ENCODE assay signal across 19 cellular contexts in genomic region chr2:64602436-64602835, GRCh38. TPM values are rescaled to one million over a fixed set of nuclear protein-coding genes. Genes with fewer than 3 reads are reported as not detected.
A peak's percentile ranks its signal among the peaks of the same experiment; 100 is the strongest.
DNase-seq lines count a peak whose midpoint lies in the region; ATAC-seq, FAIRE-seq and TF ChIP-seq lines count a peak whose summit lies in the region.
"Had no signal": no experiment of that assay in that cellular context is flagged by ENCODE, and none has a peak within 500 bp of the region (broad histone marks: within the 10 kb centered on the region; RNA-seq: fewer than 3 reads in every experiment).

No MANE protein-coding gene starts in this region.

- CTCF ChIA-PET in HepG2 (lab: Yijun Ruan, JAX; ENCODE audit: low intra/inter-chr PET ratio, low total read pairs), result no interaction called here

- H3K9me3 Mint-ChIP-seq in osteocyte (ENCODE audit: unreplicated experiment), result peaks cover 12% of the 10 kb centered on the region
- H3K9me3 Mint-ChIP-seq: CD4-positive, alpha-beta memory T cell had no signal

- H3K4me3 ChIP-seq in HepG2 (replicated peaks in 1 of 3; ENCODE audit: insufficient read depth in 1 of 3, low read depth in 2 of 3, low read length in 3 of 3) (no peak overlapping the region), right lobe of liver (no peak overlapping the region)
- H3K4me3 ChIP-seq: GM23248 had no signal

- no peaks in the 10 kb centered on the region for H4K20me1 ChIP-seq in HepG2 (ENCODE audit: insufficient read depth, low read length)

- in situ Hi-C loops in HepG2 (cut with HindIII; ENCODE audit: extremely low pct_ligation_motif_present, low pct_unique_long_range_greater_than_20kb), result loop anchor here (5.0 to 25.0 kb wide), 2 partner anchors 260 to 960 kb away; no protein-coding TSS in a partner anchor

- no peak for TF ChIP-seq CTCF in HepG2 (CRISPR knock-in tag; IDR thresholded peaks at IDR 0.05)
- no peak for TF ChIP-seq CTCF in right lobe of liver (IDR thresholded peaks at IDR 0.05)
- no peak for TF ChIP-seq CTCF in osteocyte (IDR thresholded peaks at IDR 0.05)

- TF ChIP-seq POLR2A in HepG2 (IDR thresholded peaks at IDR 0.05; ENCODE audit: insufficient read depth in 1 of 2, low read depth in 2 of 2, low read length in 2 of 2) (no peak), right lobe of liver (IDR thresholded peaks at IDR 0.05) (no peak)

- 49% methylated on average over 7 of the region's 11 CpGs for WGBS in HepG2 (ENCODE audit: low lambda C conversion rate)
- WGBS in right lobe of liver (ENCODE audit: insufficient coverage, low coverage, low lambda C conversion rate, missing lambda C conversion rate), result 84% methylated on average over 6 of the region's 11 CpGs

- POLR2A ChIA-PET in HepG2 (lab: Yijun Ruan, JAX), result no interaction called here

- DNase-seq in HepG2 (ENCODE audit: low spot score) (no peak), right lobe of liver (no peak), mesenteric fat pad (ENCODE audit: low spot score) (peak; percentile 78), osteocyte (ENCODE audit: extremely low spot score, unreplicated experiment) (peak; percentile 42), left lobe of liver (ENCODE audit: low spot score) (no peak)
- DNase-seq: C1 segment of cervical spinal cord; Calu3; CD4-positive, alpha-beta memory T cell; COR-L47; DMS53; DMS79 treated with DMSO at 0.1 percent for 48 hours; GF-D8; GM23248; H7; HCEC 1CT had no signal

- H3K4me1 ChIP-seq in HepG2 (ENCODE audit: insufficient read depth, low read length), result peaks cover 44% of the 10 kb centered on the region
- peaks cover 0 to 15% (median 5%) of the 10 kb centered on the region in 4 donors for H3K4me1 ChIP-seq in right lobe of liver

- no peak overlapping the region for H3K27ac ChIP-seq in HepG2 (ENCODE audit: extremely low read length, insufficient read depth, low read length)
- H3K27ac ChIP-seq in right lobe of liver, result no peak overlapping the region
- H3K27ac ChIP-seq: GM23248 had no signal

- peaks cover 3% of the 10 kb centered on the region for H3K36me3 Mint-ChIP-seq in osteocyte (ENCODE audit: unreplicated experiment)
- H3K36me3 Mint-ChIP-seq: CD4-positive, alpha-beta memory T cell had no signal

- no TSS peak for BruUV-seq in HepG2 (replicated peaks; lab: Mats Ljungman, UMichigan)

- ATAC-seq in HepG2 (no peak), right lobe of liver (no peak), HG02870 (IDR thresholded peaks at IDR 0.05; ENCODE audit: unreplicated experiment) (no peak), left lobe of liver (no peak)

- no peaks in the 10 kb centered on the region for H3K36me3 ChIP-seq in HepG2 (replicated peaks in 1 of 2; ENCODE audit: control insufficient read depth in 1 of 2, insufficient read depth in 2 of 2, low read length in 2 of 2)
- H3K36me3 ChIP-seq in right lobe of liver, result no peaks in the 10 kb centered on the region

- peaks cover 10% of the 10 kb centered on the region for H3K4me1 Mint-ChIP-seq in osteocyte (ENCODE audit: unreplicated experiment)

- H3K27me3 Mint-ChIP-seq in osteocyte (ENCODE audit: unreplicated experiment), result no peaks in the 10 kb centered on the region
- H3K27me3 Mint-ChIP-seq: CD4-positive, alpha-beta memory T cell had no signal

- H3K27me3 ChIP-seq in HepG2 (ENCODE audit: control insufficient read depth in 1 of 2, insufficient read depth in 2 of 2, low read length in 2 of 2), result peaks cover 0 to 2% of the 10 kb centered on the region in 2 experiments; a peak in 1 of 5 replicates
- H3K27me3 ChIP-seq in right lobe of liver, result no peaks in the 10 kb centered on the region

- H3K9ac ChIP-seq in HepG2 (ENCODE audit: insufficient read depth, low read depth, low read length), result no peak overlapping the region
- H3K9ac ChIP-seq: GM23248 had no signal

- TF ChIP-seq RAD21 in HepG2 (CRISPR knock-in tag; IDR thresholded peaks at IDR 0.05), result no peak

- no peak for FAIRE-seq in HepG2 (lab: Jason Lieb, UNC)
- FAIRE-seq: GM12891, GM18507, H1 had no signal

- H3K9me3 ChIP-seq in HepG2 (ENCODE audit: low read length) (peaks cover 5% of the 10 kb centered on the region; the same call in 1 of the 2 replicates), right lobe of liver (no peaks in the 10 kb centered on the region)

- no peak for TF ChIP-seq EP300 in HepG2 (IDR thresholded peaks at IDR 0.05; ENCODE audit: low read depth in 2 of 2, low read length in 2 of 2)
- TF ChIP-seq EP300 in HepG2 (CRISPR knock-in tag; IDR thresholded peaks at IDR 0.05; ENCODE audit: borderline replicate concordance), result no peak

- no peaks in the 10 kb centered on the region for H3K79me2 ChIP-seq in HepG2 (ENCODE audit: insufficient read depth, low read length)

- H3K4me3 Mint-ChIP-seq in osteocyte (ENCODE audit: unreplicated experiment), result no peak overlapping the region
- H3K4me3 Mint-ChIP-seq: CD4-positive, alpha-beta memory T cell had no signal

- intact Hi-C loops in HepG2 (cut with micrococcal nuclease; ENCODE audit: unreplicated experiment), result no loop called here
- intact Hi-C loops in right lobe of liver (cut with DNase I), result no loop called here

- H3K4me2 ChIP-seq in HepG2 (ENCODE audit: low read depth, low read length), result no peak overlapping the region

- no peak overlapping the region for H2AFZ ChIP-seq in HepG2 (ENCODE audit: low read length)
- H2AFZ ChIP-seq: GM23248 had no signal

- H3K27ac Mint-ChIP-seq in osteocyte (ENCODE audit: unreplicated experiment), result no peak overlapping the region
- H3K27ac Mint-ChIP-seq: CD4-positive, alpha-beta memory T cell had no signal

TF ChIP-seq in HepG2, 621 proteins besides CTCF, POLR2A, EP300 and RAD21:
- TF ChIP-seq ZBTB33 (CRISPR knock-in tag; IDR thresholded peaks at IDR 0.05), result 0 out of 2 replicates have a peak, but pooled peaks have one; percentile 19
- TF ChIP-seq GFI1 (CRISPR knock-in tag; IDR thresholded peaks at IDR 0.05; ENCODE audit: borderline replicate concordance), result no peak

RNA-seq across cellular contexts. Expression of gene SERTAD2, which starts 51.3 kb away (rescaled TPM):
- total RNA-seq in HepG2 (2016; rRNA removed; fragmentation: Illumina TruSeq; extraction: Trizol) (6.7 and 11.8 TPM in 2 replicates), right lobe of liver (10 to 100 TPM in 2 of 6 experiments, 1 to 10 TPM in 4; 3.7 to 14.4 (median 8.4) TPM), mesenteric fat pad (19.7 TPM), osteocyte (15.5 and 17.4 TPM in 2 replicates), left lobe of liver (13.8 TPM)
- 1.4 and 1.5 TPM in 2 replicates for total RNA-seq in HepG2 (2016; cell fraction: cytosol; rRNA removed; fragmentation: Illumina TruSeq; extraction: Trizol; ENCODE audit: low read depth)
- 6.7 and 10.6 TPM in 2 replicates for total RNA-seq in HepG2 (2016; cell fraction: insoluble cytoplasmic fraction; rRNA removed; fragmentation: Illumina TruSeq; extraction: Trizol)
- total RNA-seq in HepG2 (2016; cell fraction: membrane; rRNA removed; fragmentation: Illumina TruSeq; extraction: Trizol), result 7.8 and 8.3 TPM in 2 replicates
- total RNA-seq in HepG2 (2016; cell fraction: nucleus; rRNA removed; fragmentation: Illumina TruSeq; extraction: Trizol), result 14.3 and 14.5 TPM in 2 replicates
- 22.6 and 23.5 TPM in 2 replicates for polyA plus RNA-seq in HepG2 (2011; rRNA removed)
- 18.0 and 25.0 TPM in 2 replicates for polyA plus RNA-seq in HepG2 (2011; cell fraction: cytosol; rRNA removed)
- 19.6 and 25.0 TPM in 2 replicates for polyA plus RNA-seq in HepG2 (2011; cell fraction: nucleus; rRNA removed)
- polyA plus RNA-seq in HepG2 (2012), result 42.6 and 46.2 TPM in 2 replicates
- polyA plus RNA-seq in HepG2 (2016; cell fraction: cytosol; fragmentation: Illumina TruSeq; extraction: Trizol; ENCODE audit: low read depth), result 1.8 and 2.6 TPM in 2 replicates
- 15.8 and 17.6 TPM in 2 replicates for polyA plus RNA-seq in HepG2 (2016; cell fraction: insoluble cytoplasmic fraction; fragmentation: Illumina TruSeq; extraction: Trizol; ENCODE audit: low read depth)
- 6.6 and 6.8 TPM in 2 replicates for polyA plus RNA-seq in HepG2 (2016; cell fraction: membrane; fragmentation: Illumina TruSeq; extraction: Trizol; ENCODE audit: low read depth)
- 25.6 and 26.8 TPM in 2 replicates for polyA plus RNA-seq in HepG2 (2016; cell fraction: nucleus; fragmentation: Illumina TruSeq; extraction: Trizol; ENCODE audit: insufficient read depth, low read depth)
- polyA minus RNA-seq in HepG2 (2011; rRNA and poly(A)+ RNA removed; ENCODE audit: low replicate concordance), result 7.6 and 39.9 TPM in 2 replicates
- polyA minus RNA-seq in HepG2 (2011; cell fraction: cytosol; rRNA and poly(A)+ RNA removed), result 37.8 and 40.2 TPM in 2 replicates
- 37.5 and 39.7 TPM in 2 replicates for polyA minus RNA-seq in HepG2 (2011; cell fraction: nucleus; rRNA and poly(A)+ RNA removed)

Comparison
In these comparisons a context has a peak if more than half of its experiments do, and no peak if none do; other contexts are left out.
1. DNase-seq: peak in mesenteric fat pad (single experiment) and osteocyte (single experiment); none in HepG2 (single experiment), right lobe of liver (0 of 3) and left lobe of liver (single experiment).